8 cellular contexts compared by ENCODE assay signal in the genomic region with DNA sequence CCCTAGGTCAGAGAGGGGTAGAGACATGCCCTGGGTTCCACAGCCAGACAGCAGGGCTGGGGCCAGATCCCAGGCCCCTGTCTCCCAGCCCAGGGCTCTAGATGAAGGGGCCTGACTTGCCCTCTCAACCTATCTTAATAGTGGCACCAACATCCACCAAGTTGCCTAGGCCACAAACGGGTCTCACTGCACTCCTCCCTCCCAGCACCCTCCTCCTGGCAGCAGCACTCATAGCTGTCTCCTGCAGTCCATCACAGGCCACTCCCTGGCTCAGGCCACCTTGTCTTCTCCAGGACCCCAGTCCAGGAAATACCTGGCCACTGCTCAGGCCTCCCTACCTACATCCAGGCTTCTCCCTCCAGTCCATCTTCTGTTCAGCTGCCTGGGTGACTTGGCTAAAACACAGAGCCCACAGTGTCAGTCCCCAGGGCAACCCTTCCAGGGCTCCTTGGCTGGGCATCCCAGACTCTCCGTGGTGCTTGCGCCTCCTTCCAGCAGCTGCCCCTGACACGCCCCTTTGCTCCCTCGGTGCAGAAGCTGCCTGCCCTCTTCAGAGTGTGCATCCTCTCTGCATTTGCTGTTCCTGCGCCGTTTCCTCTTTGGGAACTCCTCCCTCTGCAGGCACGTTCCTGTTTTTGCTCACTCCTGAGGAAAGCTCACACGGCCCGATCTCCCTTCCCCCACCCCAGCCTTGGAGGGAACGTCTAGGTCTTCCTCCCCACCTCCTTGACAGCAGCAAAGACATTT. TPM values are rescaled to one million over a fixed set of nuclear protein-coding genes. Genes with fewer than 3 reads are reported as not detected.
DNase-seq lines count a peak whose midpoint lies in the region; ATAC-seq and TF ChIP-seq lines count a peak whose summit lies in the region.

No MANE protein-coding gene starts in this region.

- H3K36me3 Mint-ChIP-seq in activated T-cell treated with anti-CD3 and anti-CD28 coated beads, Interleukin-2, amount 50 U/mL, for 24 hours (ENCODE audit: low read depth): no peaks in the 10 kb centered on the region

- peaks cover 11% of the 10 kb centered on the region for H3K9me3 Mint-ChIP-seq in activated T-cell treated with anti-CD3 and anti-CD28 coated beads, Interleukin-2, amount 50 U/mL, for 24 hours

- peak overlapping the region; percentile 48 for H3K27ac ChIP-seq in brain microvascular endothelial cell
- peak overlapping the region; percentile 63 to 96 for H3K27ac ChIP-seq in lung (ENCODE audit: low read depth in 1 of 2, low read length in 1 of 2)
- H3K27ac ChIP-seq in urinary bladder (ENCODE audit: low read depth): peak overlapping the region; percentile 26

- no peak for DNase-seq in activated T-cell treated with anti-CD3 and anti-CD28 coated beads, Interleukin-2, amount 50 U/mL, for 24 hours
- no peak for DNase-seq in activated T-cell treated with anti-CD3 and anti-CD28 coated beads, Interleukin-2, amount 50 U/mL, for 1 hour
- DNase-seq in brain microvascular endothelial cell (no peak), lung (ENCODE audit: low spot score) (peak; percentile 58), NCI-H1417 treated with DMSO at 0.1 percent for 48 hours (lab: John Stamatoyannopoulos, UW) (no peak), NK-92 (lab: John Stamatoyannopoulos, UW; ENCODE audit: unreplicated experiment) (no peak), NCI-H2107 treated with DMSO at 0.1 percent for 48 hours (lab: John Stamatoyannopoulos, UW; ENCODE audit: unreplicated experiment) (no peak)

- H3K4me3 Mint-ChIP-seq in activated T-cell treated with anti-CD3 and anti-CD28 coated beads, Interleukin-2, amount 50 U/mL, for 24 hours: peak overlapping the region; percentile 13

- peak overlapping the region; percentile 67 for H3K27ac Mint-ChIP-seq in activated T-cell treated with anti-CD3 and anti-CD28 coated beads, Interleukin-2, amount 50 U/mL, for 24 hours

- 6 to 18% methylated on average over 11 of the region's 11 CpGs for WGBS in lung, 2 donors
- WGBS in urinary bladder: 6% methylated on average over 11 of the region's 11 CpGs

- H3K27me3 ChIP-seq in brain microvascular endothelial cell (replicated peaks) (no peaks in the 10 kb centered on the region), lung (ENCODE audit: control insufficient read depth, insufficient read depth) (no peaks in the 10 kb centered on the region)

- in situ Hi-C loops in brain microvascular endothelial cell (cut with HindIII; ENCODE audit: low pct_ligation_motif_present, low sequenced_read_pairs): no loop called here

- H3K4me3 ChIP-seq in brain microvascular endothelial cell (ENCODE audit: low read depth, low read length): no peak overlapping the region
- no peak overlapping the region for H3K4me3 ChIP-seq in lung
- H3K4me3 ChIP-seq in urinary bladder (ENCODE audit: low read depth, low read length): no peak overlapping the region

- ATAC-seq in lung (ENCODE audit: insufficient read depth, low FRiP score): peak; percentile 67

- no peaks in the 10 kb centered on the region for H3K27me3 Mint-ChIP-seq in activated T-cell treated with anti-CD3 and anti-CD28 coated beads, Interleukin-2, amount 50 U/mL, for 24 hours

- peaks cover 46% of the 10 kb centered on the region for H3K4me1 Mint-ChIP-seq in activated T-cell treated with anti-CD3 and anti-CD28 coated beads, Interleukin-2, amount 50 U/mL, for 24 hours (ENCODE audit: low read depth)

- H3K9me3 ChIP-seq in lung (ENCODE audit: control insufficient read depth in 2 of 2, insufficient read depth in 1 of 2, low read length in 1 of 2): peaks cover 0 to 11% of the 10 kb centered on the region in 2 donors

- H3K4me1 ChIP-seq in lung (ENCODE audit: control insufficient read depth in 2 of 2, insufficient read depth in 2 of 2, low read length in 2 of 2) (peaks cover 0 to 10% of the 10 kb centered on the region in 2 donors), urinary bladder (ENCODE audit: insufficient read depth) (no peaks in the 10 kb centered on the region)

- H3K36me3 ChIP-seq in brain microvascular endothelial cell (replicated peaks) (no peaks in the 10 kb centered on the region), lung (ENCODE audit: control insufficient read depth in 2 of 2, insufficient read depth in 2 of 2, low read length in 2 of 2) (no peaks in the 10 kb centered on the region), urinary bladder (ENCODE audit: insufficient read depth) (no peaks in the 10 kb centered on the region)

- TF ChIP-seq CTCF in brain microvascular endothelial cell (IDR thresholded peaks at IDR 0.05; ENCODE audit: low read depth, low read length, missing control alignments): peak; percentile 7
- TF ChIP-seq CTCF in lung (IDR thresholded peaks at IDR 0.05; ENCODE audit: control extremely low read depth, extremely low read depth): no peak

RNA-seq across cellular contexts. Expression of a gene that starts 40.5 kb away (rescaled TPM):
- 10 to 100 TPM; 38.3 to 69.9 TPM for total RNA-seq in lung
- 100 to 1,000 TPM; 100 to 159 TPM for polyA plus RNA-seq in lung
- total RNA-seq in urinary bladder: 16.3 TPM
- polyA plus RNA-seq in urinary bladder: 65.6 TPM

Comparison
In these comparisons a context has a peak if more than half of its experiments do, and no peak if none do; other contexts are left out.
1. H3K27ac ChIP-seq: peak in every context shown above with its lines; median percentile 80 in lung; 48 in brain microvascular endothelial cell; 26 in urinary bladder.